ENCODE assay signal across 18 cellular contexts in the genomic region with DNA sequence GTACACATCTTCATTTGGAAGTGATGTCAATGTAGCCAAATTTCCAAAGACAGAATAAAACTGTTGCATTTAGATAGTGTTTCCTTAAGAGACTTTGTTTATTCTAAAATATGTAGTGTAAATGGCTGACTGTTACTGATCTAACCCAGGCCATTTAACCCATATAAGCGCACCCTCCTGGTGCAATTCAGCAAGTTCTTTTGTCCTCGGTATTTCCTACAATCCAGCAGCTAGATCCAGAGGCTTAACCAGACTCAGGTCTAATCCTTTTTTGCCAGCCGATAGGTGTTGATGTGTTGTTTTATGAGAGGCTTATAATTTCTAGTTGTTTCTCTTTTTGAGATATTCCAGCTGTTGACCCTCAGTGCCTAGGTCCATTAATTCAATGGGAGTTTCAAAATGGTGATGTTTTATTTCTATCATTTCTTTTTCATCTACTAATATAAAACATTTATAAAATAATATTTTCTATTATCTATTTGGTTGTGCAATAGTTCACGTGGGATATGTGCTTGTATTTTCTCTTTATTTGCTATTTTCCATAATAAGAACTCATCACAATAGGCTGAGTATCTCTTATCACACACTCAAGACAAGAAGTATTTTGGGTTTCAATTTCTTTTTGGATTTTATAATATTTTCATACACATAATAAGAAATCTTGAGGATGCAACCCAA. TPM values are rescaled to one million over a fixed set of nuclear protein-coding genes. Genes with fewer than 3 reads are reported as not detected.
DNase-seq lines count a peak whose midpoint lies in the region; ATAC-seq, FAIRE-seq and TF ChIP-seq lines count a peak whose summit lies in the region.
"Had no signal": no experiment of that assay in that cellular context is flagged by ENCODE, and none has a peak within 500 bp of the region (broad histone marks: within the 10 kb centered on the region; RNA-seq: fewer than 3 reads in every experiment).

No MANE protein-coding gene starts in this region.

- H3K4me2 ChIP-seq in HepG2 (ENCODE audit: low read depth, low read length): no peak overlapping the region

- TF ChIP-seq CTCF in HepG2 (CRISPR knock-in tag; IDR thresholded peaks at IDR 0.05): no peak
- TF ChIP-seq CTCF in right lobe of liver (IDR thresholded peaks at IDR 0.05): no peak

- H3K4me3 ChIP-seq in HepG2 (replicated peaks in 1 of 3; ENCODE audit: insufficient read depth in 1 of 3, low read depth in 2 of 3, low read length in 3 of 3) (no peak overlapping the region), right lobe of liver (no peak overlapping the region)
- H3K4me3 ChIP-seq: GM23248 had no signal

- H3K36me3 Mint-ChIP-seq in activated naive CD8-positive, alpha-beta T cell treated with anti-CD3 and anti-CD28 coated beads for 36 hours: no peaks in the 10 kb centered on the region

- whole genome bisulfite sequencing in HepG2 (ENCODE audit: low lambda C conversion rate): 96% methylated on average over 4 of the region's 4 CpGs
- WGBS in right lobe of liver (ENCODE audit: insufficient coverage, low coverage, low lambda C conversion rate, missing lambda C conversion rate): 63% methylated on average over 4 of the region's 4 CpGs

- H3K4me1 ChIP-seq in HepG2 (ENCODE audit: insufficient read depth, low read length): peaks cover 71% of the 10 kb centered on the region
- peaks cover 0 to 16% (median 3%) of the 10 kb centered on the region in 4 donors for H3K4me1 ChIP-seq in right lobe of liver

- peaks cover 14% of the 10 kb centered on the region for H3K4me1 Mint-ChIP-seq in activated naive CD8-positive, alpha-beta T cell treated with anti-CD3 and anti-CD28 coated beads for 36 hours

- H3K36me3 ChIP-seq in HepG2 (replicated peaks in 1 of 2; ENCODE audit: control insufficient read depth in 1 of 2, insufficient read depth in 2 of 2, low read length in 2 of 2): no peaks in the 10 kb centered on the region; a peak in 1 of 5 replicates
- peaks cover 0 to 23% (median 6%) of the 10 kb centered on the region in 4 donors for H3K36me3 ChIP-seq in right lobe of liver

- no peaks in the 10 kb centered on the region for H3K79me2 ChIP-seq in HepG2 (ENCODE audit: insufficient read depth, low read length)

- H4K20me1 ChIP-seq in HepG2 (ENCODE audit: insufficient read depth, low read length): no peaks in the 10 kb centered on the region

- H3K9ac ChIP-seq in HepG2 (ENCODE audit: insufficient read depth, low read depth, low read length): no peak overlapping the region
- H3K9ac ChIP-seq: GM23248 had no signal

- H3K4me3 Mint-ChIP-seq in activated naive CD8-positive, alpha-beta T cell treated with anti-CD3 and anti-CD28 coated beads for 36 hours: no peak overlapping the region

- CTCF ChIA-PET in HepG2 (lab: Yijun Ruan, JAX; ENCODE audit: low intra/inter-chr PET ratio, low total read pairs): no interaction called here

- no peak overlapping the region for H3K27ac Mint-ChIP-seq in activated naive CD8-positive, alpha-beta T cell treated with anti-CD3 and anti-CD28 coated beads for 36 hours

- TF ChIP-seq RAD21 in HepG2 (CRISPR knock-in tag; IDR thresholded peaks at IDR 0.05): no peak

- ATAC-seq in HepG2: no peak
- no peak for ATAC-seq in right lobe of liver
- ATAC-seq in HG03025 (IDR thresholded peaks at IDR 0.05; ENCODE audit: low FRiP score, unreplicated experiment): no peak

- FAIRE-seq in HepG2 (lab: Jason Lieb, UNC): no peak
- FAIRE-seq: D721Med, RCC 7860 had no signal

- no peak overlapping the region for H2AFZ ChIP-seq in HepG2 (ENCODE audit: low read length)

- in situ Hi-C loops in HepG2 (cut with HindIII; ENCODE audit: extremely low pct_ligation_motif_present, low pct_unique_long_range_greater_than_20kb) (no loop called here), KBM-7 (cut with MboI; ENCODE audit: low pct_unique_long_range_greater_than_20kb, low sequenced_read_pairs) (no loop called here)

- DNase-seq in HepG2 (ENCODE audit: low spot score) (no peak), right lobe of liver (no peak), amniotic epithelial cell (ENCODE audit: low read depth) (peak; percentile 67), iPS-NIHi7 (ENCODE audit: extremely low spot score) (peak; percentile 17), COLO829 (ENCODE audit: low spot score) (no peak), KBM-7 (no peak)
- no peak for DNase-seq in activated naive CD8-positive, alpha-beta T cell treated with anti-CD3 and anti-CD28 coated beads for 36 hours
- DNase-seq: DND-41, GF-D8, GM23248, Kasumi-1, NCI-H1417, NCI-H2029, NCI-H510A, SHP77 treated with DMSO at 0.1 percent for 48 hours had no signal

- no peaks in the 10 kb centered on the region for H3K9me3 ChIP-seq in HepG2 (ENCODE audit: low read length)
- H3K9me3 ChIP-seq in right lobe of liver: no peaks in the 10 kb centered on the region

- peaks cover 3% of the 10 kb centered on the region for H3K27me3 Mint-ChIP-seq in activated naive CD8-positive, alpha-beta T cell treated with anti-CD3 and anti-CD28 coated beads for 36 hours

- TF ChIP-seq POLR2A in HepG2 (IDR thresholded peaks at IDR 0.05; ENCODE audit: insufficient read depth in 1 of 2, low read depth in 2 of 2, low read length in 2 of 2): no peak
- no peak for TF ChIP-seq POLR2A in right lobe of liver (IDR thresholded peaks at IDR 0.05)

- H3K27ac ChIP-seq in HepG2 (ENCODE audit: extremely low read length, insufficient read depth, low read length) (peak overlapping the region; percentile 93), right lobe of liver (no peak overlapping the region)

- POLR2A ChIA-PET in HepG2 (lab: Yijun Ruan, JAX): interaction anchor here (0.9 to 1.4 kb wide), 9 partner anchors 12 to 271 kb away, joined by 3 to 12 read pairs (median 4); no protein-coding TSS in a partner anchor

- no TSS peak for BruUV-seq in HepG2 (replicated peaks; lab: Mats Ljungman, UMichigan)

- no peaks in the 10 kb centered on the region for H3K9me3 Mint-ChIP-seq in activated naive CD8-positive, alpha-beta T cell treated with anti-CD3 and anti-CD28 coated beads for 36 hours

- H3K27me3 ChIP-seq in HepG2 (ENCODE audit: control insufficient read depth in 1 of 2, insufficient read depth in 2 of 2, low read length in 2 of 2): no peaks in the 10 kb centered on the region; a peak in 1 of 5 replicates
- no peaks in the 10 kb centered on the region for H3K27me3 ChIP-seq in right lobe of liver

- intact Hi-C loops in HepG2 (cut with micrococcal nuclease; ENCODE audit: unreplicated experiment): no loop called here
- intact Hi-C loops in right lobe of liver (cut with DNase I): no loop called here

- no peak for TF ChIP-seq EP300 in HepG2 (IDR thresholded peaks at IDR 0.05; ENCODE audit: low read depth in 2 of 2, low read length in 2 of 2)
- no peak for TF ChIP-seq EP300 in HepG2 (CRISPR knock-in tag; IDR thresholded peaks at IDR 0.05; ENCODE audit: borderline replicate concordance)

TF ChIP-seq in HepG2, 621 proteins besides CTCF, POLR2A, EP300 and RAD21 (continues in another document):
- TF ChIP-seq ZFP82 (CRISPR knock-in tag; IDR thresholded peaks at IDR 0.05; ENCODE audit: borderline replicate concordance): 0 out of 2 replicates have a peak, but pooled peaks have one; percentile 53
- no peak for TF ChIP-seq CHD4 (IDR thresholded peaks at IDR 0.05; ENCODE audit: borderline replicate concordance, low read length)
- TF ChIP-seq, protein P1, sequence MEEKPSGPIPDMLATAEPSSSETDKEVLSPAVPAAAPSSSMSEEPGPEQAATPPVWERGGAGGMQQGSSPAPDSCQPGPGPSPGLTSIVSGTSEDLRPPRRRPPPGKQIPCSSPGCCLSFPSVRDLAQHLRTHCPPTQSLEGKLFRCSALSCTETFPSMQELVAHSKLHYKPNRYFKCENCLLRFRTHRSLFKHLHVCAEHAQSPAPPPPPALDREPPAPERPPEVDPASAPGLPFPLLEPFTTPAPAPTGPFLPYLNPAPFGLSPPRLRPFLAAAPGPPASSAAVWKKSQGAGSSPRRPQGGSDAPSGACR (CRISPR knock-in tag; IDR thresholded peaks at IDR 0.05): 0 out of 2 replicates have a peak, but pooled peaks have one; percentile 1
- TF ChIP-seq ZNF816 (CRISPR knock-in tag; IDR thresholded peaks at IDR 0.05; ENCODE audit: borderline replicate concordance): 0 out of 2 replicates have a peak, but pooled peaks have one; percentile 37
- TF ChIP-seq ZNF792 (CRISPR knock-in tag; IDR thresholded peaks at IDR 0.05): 0 out of 2 replicates have a peak, but pooled peaks have one; percentile 13

RNA-seq across cellular contexts. Expression of a gene that starts 14.5 kb away (rescaled TPM):
- total RNA-seq in HepG2 (2016; rRNA removed; fragmentation: Illumina TruSeq; extraction: Trizol) (0.04 TPM in 1 of 2 replicates, not detected in the other), right lobe of liver (10 to 100 TPM in 2 of 6 experiments, 1 to 10 TPM in 4; 4.9 to 19.4 (median 8.8) TPM)
- total RNA-seq in HepG2 (2016; cell fraction: cytosol; rRNA removed; fragmentation: Illumina TruSeq; extraction: Trizol; ENCODE audit: low read depth): not detected in 2 replicates
- total RNA-seq in HepG2 (2016; cell fraction: insoluble cytoplasmic fraction; rRNA removed; fragmentation: Illumina TruSeq; extraction: Trizol): not detected in 2 replicates
- total RNA-seq in HepG2 (2016; cell fraction: membrane; rRNA removed; fragmentation: Illumina TruSeq; extraction: Trizol): not detected in 2 replicates
- 0.19 TPM in 1 of 2 replicates, not detected in the other for total RNA-seq in HepG2 (2016; cell fraction: nucleus; rRNA removed; fragmentation: Illumina TruSeq; extraction: Trizol)
- polyA plus RNA-seq in HepG2 (2011; rRNA removed): 0.03 TPM in 1 of 2 replicates, not detected in the other
- 0.08 TPM in 1 of 2 replicates, not detected in the other for polyA plus RNA-seq in HepG2 (2011; cell fraction: cytosol; rRNA removed)
- 0.09 and 0.19 TPM in 2 replicates for polyA plus RNA-seq in HepG2 (2011; cell fraction: nucleus; rRNA removed)
- 0.11 and 0.12 TPM in 2 replicates for polyA plus RNA-seq in HepG2 (2012)
- polyA plus RNA-seq in HepG2 (2016; cell fraction: cytosol; fragmentation: Illumina TruSeq; extraction: Trizol; ENCODE audit: low read depth): not detected in 2 replicates
- polyA plus RNA-seq in HepG2 (2016; cell fraction: insoluble cytoplasmic fraction; fragmentation: Illumina TruSeq; extraction: Trizol; ENCODE audit: low read depth): not detected in 2 replicates
- polyA plus RNA-seq in HepG2 (2016; cell fraction: membrane; fragmentation: Illumina TruSeq; extraction: Trizol; ENCODE audit: low read depth): not detected in 2 replicates
- not detected in 2 replicates for polyA plus RNA-seq in HepG2 (2016; cell fraction: nucleus; fragmentation: Illumina TruSeq; extraction: Trizol; ENCODE audit: insufficient read depth, low read depth)
- polyA minus RNA-seq in HepG2 (2011; rRNA and poly(A)+ RNA removed; ENCODE audit: low replicate concordance): 0.51 TPM in 1 of 2 replicates, not detected in the other
- polyA minus RNA-seq in HepG2 (2011; cell fraction: cytosol; rRNA and poly(A)+ RNA removed): not detected in 2 replicates
- polyA minus RNA-seq in HepG2 (2011; cell fraction: nucleus; rRNA and poly(A)+ RNA removed): 0.52 and 0.62 TPM in 2 replicates
- total RNA-seq in activated naive CD8-positive, alpha-beta T cell treated with anti-CD3 and anti-CD28 coated beads for 36 hours: not detected

Comparison
In these comparisons a context has a peak if more than half of its experiments do, and no peak if none do; other contexts are left out.
1. DNase-seq: peak in amniotic epithelial cell (single experiment) and iPS-NIHi7 (single experiment); none in HepG2 (single experiment), right lobe of liver (0 of 3), COLO829 (single experiment), KBM-7 (single experiment) and activated naive CD8-positive, alpha-beta T cell treated with anti-CD3 and anti-CD28 coated beads for 36 hours (single experiment).